ENCODE assay signal across 15 cellular contexts in genomic region chrX:110173192-110174175, GRCh38.
DNase-seq lines count a peak whose midpoint lies in the region; ATAC-seq, FAIRE-seq and TF ChIP-seq lines count a peak whose summit lies in the region.
"Had no signal": no experiment of that assay in that cellular context is flagged by ENCODE, and none has a peak within 500 bp of the region (broad histone marks: within the 10 kb centered on the region; RNA-seq: fewer than 3 reads in every experiment).

No MANE protein-coding gene starts in this region.

- H3K4me1 ChIP-seq in IMR-90 (ENCODE audit: control insufficient read depth, insufficient read depth, low read length) (no peaks in the 10 kb centered on the region; the same call in 1 of the 2 replicates), stomach (peaks cover 0 to 6% (median 0%) of the 10 kb centered on the region in 4 donors)

- no peak overlapping the region for H4K91ac ChIP-seq in IMR-90 (ENCODE audit: insufficient read depth, low read depth, low read length)

- no peak overlapping the region for H4K5ac ChIP-seq in IMR-90 (ENCODE audit: low read depth, low read length)

- DNase-seq in IMR-90 = peak; percentile 23
- peak; percentile 75 for DNase-seq in bronchial epithelial cell (ENCODE audit: low read depth)
- DNase-seq in kidney tubule cell (ENCODE audit: low spot score) = peak; percentile 44
- peak; percentile 56 for DNase-seq in stomach
- no peak for DNase-seq in GM20000 (ENCODE audit: low spot score)
- DNase-seq in cerebellar nuclear complex (lab: John Stamatoyannopoulos, UW) = no peak
- no peak for DNase-seq in stimulated activated CD4-positive, alpha-beta T cell treated with anti-CD3 and anti-CD28 coated beads, Interleukin-4, amount 100 ng/mL, for 1 hour
- no peak for DNase-seq in SIG-M5 treated with dmso at 0.1 percent for 504 hours (lab: John Stamatoyannopoulos, UW; ENCODE audit: unreplicated experiment)
- DNase-seq: activated naive CD8-positive, alpha-beta T cell treated with anti-CD3 and anti-CD28 coated beads, Interleukin-2, amount 10 ng/mL, durations not matched to agents 7 days and 5 days; CD8-positive, alpha-beta T cell; kidney glomerular epithelial cell; NCI-H2081 treated with DMSO at 0.1 percent for 48 hours; small intestine had no signal

- WGBS in IMR-90 (ENCODE audit: extremely low coverage in 2 of 2, insufficient read length in 1 of 2), 2 experiments = 53% methylated on average over 2 of the region's 19 CpGs; no CpG with 5 or more reads in 1 of the 2 experiments
- WGBS in stomach, 5 donors = 42 to 63% (median 55%) methylated on average over 14 to 19 of the region's 19 CpGs

- no peak overlapping the region for H2BK5ac ChIP-seq in IMR-90 (ENCODE audit: low read depth, low read length, poor library complexity, severe bottlenecking)

- H2AFZ ChIP-seq in IMR-90 (replicated peaks; ENCODE audit: low read length, poor library complexity) = no peak overlapping the region

- in situ Hi-C loops in IMR-90 (cut with MboI; ENCODE audit: low sequenced_read_pairs) = no loop called here

- H3K9ac ChIP-seq in IMR-90 (ENCODE audit: low read depth, low read length) = no peak overlapping the region

- no peak overlapping the region for H4K8ac ChIP-seq in IMR-90 (ENCODE audit: low read depth in 2 of 2, low read length in 2 of 2)

- no peak overlapping the region for H2BK120ac ChIP-seq in IMR-90 (ENCODE audit: low read depth, low read length)

- no peak for TF ChIP-seq EP300 in stomach (IDR thresholded peaks at IDR 0.05)

- H3K9me3 ChIP-seq in IMR-90 (ENCODE audit: control insufficient read depth, insufficient read depth, low read length) (no peaks in the 10 kb centered on the region; the same call in 1 of the 2 replicates), stomach (no peaks in the 10 kb centered on the region)

- H3K4ac ChIP-seq in IMR-90 (ENCODE audit: low read depth, low read length) = no peak overlapping the region; the same call in 1 of the 2 replicates

- peak overlapping the region; percentile 40 for H2AK9ac ChIP-seq in IMR-90 (replicated peaks; ENCODE audit: low read depth, low read length, poor library complexity)

- H2AK5ac ChIP-seq in IMR-90 (ENCODE audit: low read depth, low read length) = no peak overlapping the region

- TF ChIP-seq CTCF in IMR-90 (conservative IDR thresholded peaks at IDR 0.05; ENCODE audit: low read depth, low read length) (no peak), bronchial epithelial cell (IDR thresholded peaks at IDR 0.05; ENCODE audit: insufficient read depth, low read length, severe bottlenecking) (no peak), stomach (IDR thresholded peaks at IDR 0.05) (no peak), GM20000 (IDR thresholded peaks at IDR 0.05; ENCODE audit: extremely low read depth, missing control alignments) (no peak)

- H3K56ac ChIP-seq in IMR-90 (ENCODE audit: extremely low read depth, insufficient read depth, low read length) = no peak overlapping the region

- H3K79me1 ChIP-seq in IMR-90 (ENCODE audit: low read depth in 1 of 2, low read length in 2 of 2) = no peaks in the 10 kb centered on the region; a peak in 1 of 4 replicates

- TF ChIP-seq POLR2A in IMR-90 (IDR thresholded peaks at IDR 0.05; ENCODE audit: low read depth, low read length) (no peak), stomach (IDR thresholded peaks at IDR 0.05) (no peak)

- no peak overlapping the region for H3K4me3 ChIP-seq in IMR-90 (ENCODE audit: insufficient read depth, low read depth, low read length)
- no peak overlapping the region for H3K4me3 ChIP-seq in bronchial epithelial cell (ENCODE audit: low read depth, low read length)
- no peak overlapping the region for H3K4me3 ChIP-seq in stomach

- H2BK15ac ChIP-seq in IMR-90 (ENCODE audit: low read depth, low read length) = no peak overlapping the region

- POLR2A ChIA-PET in IMR-90 (lab: Charles Lee; ENCODE audit: unreplicated experiment) = no interaction called here

- no peak overlapping the region for H3K23ac ChIP-seq in IMR-90 (ENCODE audit: low read depth, low read length)

- no peak overlapping the region for H3K4me2 ChIP-seq in IMR-90 (ENCODE audit: low read depth, low read length)

- H3K27me3 ChIP-seq in IMR-90 (ENCODE audit: control insufficient read depth, insufficient read depth, low read length) (no peaks in the 10 kb centered on the region; the same call in 1 of the 2 replicates), bronchial epithelial cell (ENCODE audit: control insufficient read depth, insufficient read depth, low read length) (no peaks in the 10 kb centered on the region), stomach (no peaks in the 10 kb centered on the region)

- no peak overlapping the region for H3K18ac ChIP-seq in IMR-90 (ENCODE audit: low read depth, low read length)

- H3K27ac ChIP-seq in IMR-90 (ENCODE audit: insufficient read depth, low read length) = no peak overlapping the region
- H3K27ac ChIP-seq in stomach = peak overlapping the region; percentile 21 to 68 (median 30)

- dilution Hi-C loops in IMR-90 (cut with HindIII; ENCODE audit: low sequenced_read_pairs, unreplicated experiment) = no loop called here

- H3K14ac ChIP-seq in IMR-90 (replicated peaks; ENCODE audit: low read depth, low read length) = no peak overlapping the region; the same call in 1 of the 2 replicates

- no peak for FAIRE-seq in bronchial epithelial cell (lab: Jason Lieb, UNC)
- FAIRE-seq: small intestine had no signal

- no peak for TF ChIP-seq RAD21 in IMR-90 (IDR thresholded peaks at IDR 0.05; ENCODE audit: low read length)

- H3K9me1 ChIP-seq in IMR-90 (ENCODE audit: insufficient read depth, low read length) = peaks cover 9% of the 10 kb centered on the region; the same call in 1 of the 2 replicates

- intact Hi-C loops in IMR-90 (cut with micrococcal nuclease) = no loop called here
- intact Hi-C loops in stomach (cut with DNase I; ENCODE audit: low total_unique reads) = no loop called here

- CTCF ChIA-PET in IMR-90 (lab: Yijun Ruan, JAX) = no interaction called here

- H4K20me1 ChIP-seq in IMR-90 (ENCODE audit: insufficient read depth, low read length) = 0 out of 2 replicates have a peak, but pooled peaks cover 7% of the 10 kb centered on the region

- BruUV-seq in IMR-90 (replicated peaks; lab: Mats Ljungman, UMichigan) = no TSS peak

- 0 out of 2 replicates have a peak, but pooled peaks cover 4% of the 10 kb centered on the region for H3K36me3 ChIP-seq in IMR-90 (ENCODE audit: control insufficient read depth, insufficient read depth, low read length)
- H3K36me3 ChIP-seq in bronchial epithelial cell (ENCODE audit: control insufficient read depth, insufficient read depth, low read length) = no peaks in the 10 kb centered on the region
- H3K36me3 ChIP-seq in stomach = peaks cover 0 to 10% (median 0%) of the 10 kb centered on the region in 4 donors

- peak; percentile 32 for ATAC-seq in IMR-90 (ENCODE audit: low read depth)
- ATAC-seq: CD8-positive, alpha-beta T cell; SK-N-SH treated with all-trans-retinoic acid at 6 μM for 48 hours; WTC11 had no signal

- H2BK20ac ChIP-seq in IMR-90 (ENCODE audit: low read depth, low read length) = no peak overlapping the region

TF ChIP-seq in IMR-90, 13 proteins besides CTCF, POLR2A, EP300 and RAD21:
- no peak for TF ChIP-seq MAFK (IDR thresholded peaks at IDR 0.05; ENCODE audit: low read depth, low read length)
- TF ChIP-seq BHLHE40 (IDR thresholded peaks at IDR 0.05; ENCODE audit: low read depth, low read length) = no peak
- TF ChIP-seq CEBPB (IDR thresholded peaks at IDR 0.05; ENCODE audit: low read depth, low read length) = no peak
- no peak for TF ChIP-seq MAZ (IDR thresholded peaks at IDR 0.05; ENCODE audit: borderline replicate concordance, low read depth, low read length)
- no peak for TF ChIP-seq FOS (IDR thresholded peaks at IDR 0.05; ENCODE audit: low read depth, low read length)
- TF ChIP-seq RFX5 (IDR thresholded peaks at IDR 0.05; ENCODE audit: low read depth, low read length) = no peak
- no peak for TF ChIP-seq SMC3 (IDR thresholded peaks at IDR 0.05; ENCODE audit: low read depth, low read length)

Comparison
In these comparisons a context has a peak if more than half of its experiments do, and no peak if none do; other contexts are left out.
1. DNase-seq: peak in IMR-90 (single experiment), bronchial epithelial cell (single experiment), kidney tubule cell (single experiment) and stomach (single experiment); none in GM20000 (single experiment), cerebellar nuclear complex (0 of 2), stimulated activated CD4-positive, alpha-beta T cell treated with anti-CD3 and anti-CD28 coated beads, Interleukin-4, amount 100 ng/mL, for 1 hour (single experiment) and SIG-M5 treated with dmso at 0.1 percent for 504 hours (single experiment).